Comparison of ENCODE assay signal across 12 cellular contexts in the genomic region with DNA sequence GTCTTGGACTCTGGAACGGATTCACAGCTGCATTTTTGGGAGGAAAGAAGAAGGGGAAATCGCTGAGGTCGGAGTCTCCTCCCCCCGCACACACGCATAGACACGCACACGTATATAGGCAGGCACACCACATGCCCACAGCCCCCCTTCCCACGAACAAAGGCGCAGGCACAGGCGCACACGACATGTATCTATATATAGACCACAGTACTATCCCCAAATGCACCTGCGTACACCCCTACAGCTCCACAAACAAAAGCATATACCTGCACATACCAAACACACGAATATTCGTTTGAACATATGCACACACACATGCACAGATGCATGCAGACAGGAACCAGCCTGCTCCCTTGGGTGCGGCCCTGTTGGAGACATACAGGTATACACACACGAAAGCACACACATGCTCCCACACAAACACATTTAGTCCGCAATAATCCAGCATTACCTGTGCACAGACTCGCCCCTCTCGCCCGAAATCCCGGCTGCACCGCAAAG. TPM values are rescaled to one million over a fixed set of nuclear protein-coding genes. Genes with fewer than 3 reads are reported as not detected.
DNase-seq lines count a peak whose midpoint lies in the region; ATAC-seq, FAIRE-seq and TF ChIP-seq lines count a peak whose summit lies in the region.
"Had no signal": no experiment of that assay in that cellular context is flagged by ENCODE, and none has a peak within 500 bp of the region (broad histone marks: within the 10 kb centered on the region; RNA-seq: fewer than 3 reads in every experiment).

No MANE protein-coding gene starts in this region.

- CTCF ChIA-PET in OCI-LY7 (lab: Charles Lee; ENCODE audit: unreplicated experiment) = no interaction called here

- no peaks in the 10 kb centered on the region for H3K36me3 ChIP-seq in OCI-LY7 (ENCODE audit: insufficient read depth, low read length)

- no peaks in the 10 kb centered on the region for H4K20me1 ChIP-seq in OCI-LY7 (ENCODE audit: insufficient read depth, low read length)

- no peaks in the 10 kb centered on the region for H3K79me2 ChIP-seq in OCI-LY7 (ENCODE audit: insufficient read depth, low read depth, low read length)

- no peaks in the 10 kb centered on the region for H3K9me3 ChIP-seq in OCI-LY7 (ENCODE audit: low read length)

- no peaks in the 10 kb centered on the region for H3K9me2 ChIP-seq in OCI-LY7 (ENCODE audit: insufficient read depth, low read length)

- H3K4me3 ChIP-seq in OCI-LY7 (ENCODE audit: low read depth, low read length, poor library complexity, severe bottlenecking) = peak overlapping the region; percentile 18
- H3K4me3 ChIP-seq: K562 had no signal

- H3K36me3 Mint-ChIP-seq in stimulated activated naive CD8-positive, alpha-beta T cell treated with anti-CD3 and anti-CD28 coated beads, Interleukin-15, Interleukin-2, amounts not matched to agents 100 ng/mL and 50 ng/mL, for 24 hours (ENCODE audit: low read depth) = peaks cover 9% of the 10 kb centered on the region

- ATAC-seq in stimulated activated naive CD8-positive, alpha-beta T cell treated with anti-CD3 and anti-CD28 coated beads, Interleukin-15, Interleukin-2, amounts not matched to agents 100 U/mL and 50 U/mL, for 24 hours = no peak
- no peak for ATAC-seq in HG02759 (IDR thresholded peaks at IDR 0.05; ENCODE audit: unreplicated experiment)

- peak overlapping the region; percentile 51 for H3K27ac Mint-ChIP-seq in stimulated activated naive CD8-positive, alpha-beta T cell treated with anti-CD3 and anti-CD28 coated beads, Interleukin-15, Interleukin-2, amounts not matched to agents 100 ng/mL and 50 ng/mL, for 24 hours

- no peak for TF ChIP-seq CTCF in OCI-LY7 (conservative IDR thresholded peaks at IDR 0.05; ENCODE audit: low read length)

- intact Hi-C loops in OCI-LY7 (cut with micrococcal nuclease; ENCODE audit: unreplicated experiment) (no loop called here), head of caudate nucleus (cut with DNase I) (no loop called here)

- peaks cover 14% of the 10 kb centered on the region for H3K4me1 ChIP-seq in OCI-LY7 (ENCODE audit: insufficient read depth, low read length, poor library complexity, severe bottlenecking)

- no peak overlapping the region for H2AFZ ChIP-seq in OCI-LY7 (ENCODE audit: low read length)

- BruUV-seq in OCI-LY7 (replicated peaks; lab: Mats Ljungman, UMichigan) = no TSS peak

- FAIRE-seq in urothelium cell line (lab: Jason Lieb, UNC) = peak; percentile 69
- FAIRE-seq: islet of Langerhans, K562 had no signal

- peak overlapping the region; percentile 38 for H3K4me3 Mint-ChIP-seq in stimulated activated naive CD8-positive, alpha-beta T cell treated with anti-CD3 and anti-CD28 coated beads, Interleukin-15, Interleukin-2, amounts not matched to agents 100 ng/mL and 50 ng/mL, for 24 hours

- H3K27me3 Mint-ChIP-seq in stimulated activated naive CD8-positive, alpha-beta T cell treated with anti-CD3 and anti-CD28 coated beads, Interleukin-15, Interleukin-2, amounts not matched to agents 100 ng/mL and 50 ng/mL, for 24 hours = peaks cover 89% of the 10 kb centered on the region

- POLR2A ChIA-PET in OCI-LY7 (lab: Charles Lee) = interaction anchor here (0.6 kb wide), 1 partner anchor 66 kb away, joined by 4 read pairs; no protein-coding TSS in a partner anchor

- H3K27ac ChIP-seq in OCI-LY7 (ENCODE audit: low read depth, low read length, poor library complexity, severe bottlenecking) = no peak overlapping the region

- peaks cover 59% of the 10 kb centered on the region for H3K4me1 Mint-ChIP-seq in stimulated activated naive CD8-positive, alpha-beta T cell treated with anti-CD3 and anti-CD28 coated beads, Interleukin-15, Interleukin-2, amounts not matched to agents 100 ng/mL and 50 ng/mL, for 24 hours (ENCODE audit: low read depth)

- H3K9me3 Mint-ChIP-seq in stimulated activated naive CD8-positive, alpha-beta T cell treated with anti-CD3 and anti-CD28 coated beads, Interleukin-15, Interleukin-2, amounts not matched to agents 100 ng/mL and 50 ng/mL, for 24 hours = no peaks in the 10 kb centered on the region

- peak overlapping the region; percentile 50 for H3K4me2 ChIP-seq in OCI-LY7 (ENCODE audit: low read length)

- no peak for DNase-seq in stimulated activated naive CD8-positive, alpha-beta T cell treated with anti-CD3 and anti-CD28 coated beads, Interleukin-15, Interleukin-2, amounts not matched to agents 100 U/mL and 50 U/mL, for 24 hours
- DNase-seq in OCI-LY7 (ENCODE audit: low spot score) (no peak), head of caudate nucleus (peak in 35 of 42 donors; percentile 16 to 80 (median 58)), urothelium cell line (ENCODE audit: low spot score) (no peak), cortex of kidney (lab: John Stamatoyannopoulos, UW) (no peak), SHP77 (lab: John Stamatoyannopoulos, UW) (no peak)
- DNase-seq: NCI-H187 treated with DMSO at 0.1 percent for 48 hours, SIG-M5 had no signal

RNA-seq across cellular contexts. Expression of a gene that starts 1.2 kb away (rescaled TPM):
- total RNA-seq in OCI-LY7 (2014; rRNA removed; shearing (Covaris generic)) = not detected in 2 replicates
- not detected in 2 replicates for total RNA-seq in OCI-LY7 (2022)
- total RNA-seq: K562 had no signal

RNA-seq across cellular contexts. Expression of a gene that starts 22.8 kb away (rescaled TPM):
- total RNA-seq in OCI-LY7 (2014; rRNA removed; shearing (Covaris generic)) = 21.1 and 22.2 TPM in 2 replicates
- 12.3 and 14.4 TPM in 2 replicates for total RNA-seq in OCI-LY7 (2022)

Comparison
In these comparisons a context has a peak if more than half of its experiments do, and no peak if none do; other contexts are left out.
1. DNase-seq: peak in head of caudate nucleus (35 of 42); none in stimulated activated naive CD8-positive, alpha-beta T cell treated with anti-CD3 and anti-CD28 coated beads, Interleukin-15, Interleukin-2, amounts not matched to agents 100 U/mL and 50 U/mL, for 24 hours (single experiment), OCI-LY7 (single experiment), urothelium cell line (single experiment), cortex of kidney (single experiment) and SHP77 (0 of 2).